Comparison of ENCODE assay signal across 16 cellular contexts in genomic region chr4:11698846-11699590, GRCh38.
DNase-seq lines count a peak whose midpoint lies in the region; ATAC-seq and TF ChIP-seq lines count a peak whose summit lies in the region.
"Had no signal": no experiment of that assay in that cellular context is flagged by ENCODE, and none has a peak within 500 bp of the region (broad histone marks: within the 10 kb centered on the region; RNA-seq: fewer than 3 reads in every experiment).

No MANE protein-coding gene starts in this region.

- H3K27me3 Mint-ChIP-seq in T-cell: peaks cover 0 to 3% of the 10 kb centered on the region in 2 donors
- H3K27me3 Mint-ChIP-seq: memory B cell, progenitor cell of endocrine pancreas had no signal

- peak; percentile 85 for ATAC-seq in RWPE2 (ENCODE audit: low read depth)
- no peak for ATAC-seq in T-cell (replicated peaks in 1 of 4)
- no peak for ATAC-seq in HG03097 (IDR thresholded peaks at IDR 0.05; ENCODE audit: low FRiP score, unreplicated experiment)

- POLR2A ChIA-PET in T-cell (lab: Charles Lee): no interaction called here

- peaks cover 1 to 4% (median 4%) of the 10 kb centered on the region in 3 donors for H3K9me3 Mint-ChIP-seq in T-cell
- H3K9me3 Mint-ChIP-seq: memory B cell had no signal

- no peaks in the 10 kb centered on the region for H3K36me3 Mint-ChIP-seq in T-cell
- H3K36me3 Mint-ChIP-seq: memory B cell had no signal

- no peaks in the 10 kb centered on the region for H3K4me1 Mint-ChIP-seq in T-cell
- H3K4me1 Mint-ChIP-seq: memory B cell had no signal

- H3K27ac Mint-ChIP-seq in T-cell: no peak overlapping the region
- H3K27ac Mint-ChIP-seq: memory B cell, progenitor cell of endocrine pancreas had no signal

- no peaks in the 10 kb centered on the region for H3K9me3 ChIP-seq in RWPE2 (ENCODE audit: severe bottlenecking)

- TF ChIP-seq CTCF in RWPE2 (IDR thresholded peaks at IDR 0.05; ENCODE audit: poor library complexity, severe bottlenecking): no peak

- H3K27ac ChIP-seq in RWPE2 (ENCODE audit: poor library complexity, severe bottlenecking): peak overlapping the region; percentile 89
- H3K27ac ChIP-seq: 22Rv1 had no signal

- no peaks in the 10 kb centered on the region for H3K27me3 ChIP-seq in RWPE2 (ENCODE audit: insufficient read depth, poor library complexity, severe bottlenecking)

- CTCF ChIA-PET in T-cell (lab: Charles Lee): no interaction called here

- no peak overlapping the region for H3K4me3 ChIP-seq in RWPE2 (ENCODE audit: severe bottlenecking)

- DNase-seq in NCI-H146 (lab: John Stamatoyannopoulos, UW): peak; percentile 5
- DNase-seq in NCI-H146 treated with DMSO at 0.1 percent for 48 hours (lab: John Stamatoyannopoulos, UW; ENCODE audit: unreplicated experiment): no peak
- peak; percentile 68 for DNase-seq in RWPE2 (ENCODE audit: low spot score)
- DNase-seq in fibroblast of peridontal ligament (ENCODE audit: extremely low read depth): peak; percentile 36
- peak; percentile 6 for DNase-seq in putamen (ENCODE audit: low spot score)
- DNase-seq in T-cell: no peak
- no peak for DNase-seq in stimulated activated CD4-positive, alpha-beta T cell treated with anti-CD3 and anti-CD28 coated beads, Interleukin-4, amount 100 ng/mL, for 1 hour
- DNase-seq: activated CD4-positive, alpha-beta T cell treated with anti-CD3 and anti-CD28 coated beads for 4 hours; activated effector memory CD4-positive, alpha-beta T cell treated with Interleukin-2 at 50 U/mL for 16 hours; cerebellar nuclear complex; DMS 273 treated with DMSO at 0.1 percent for 48 hours; substantia nigra had no signal

- H3K36me3 ChIP-seq in RWPE2 (ENCODE audit: low read depth): no peaks in the 10 kb centered on the region

- H3K4me3 Mint-ChIP-seq in T-cell: no peak overlapping the region
- H3K4me3 Mint-ChIP-seq: memory B cell had no signal

- peaks cover 42% of the 10 kb centered on the region for H3K4me1 ChIP-seq in RWPE2 (ENCODE audit: insufficient read depth, poor library complexity, severe bottlenecking)

Comparison
In these comparisons a context has a peak if more than half of its experiments do, and no peak if none do; other contexts are left out.
1. DNase-seq: peak in NCI-H146 (single experiment), RWPE2 (single experiment), fibroblast of peridontal ligament (single experiment) and putamen (single experiment); none in NCI-H146 treated with DMSO at 0.1 percent for 48 hours (single experiment), T-cell (0 of 34) and stimulated activated CD4-positive, alpha-beta T cell treated with anti-CD3 and anti-CD28 coated beads, Interleukin-4, amount 100 ng/mL, for 1 hour (single experiment).